In the genomic region with DNA sequence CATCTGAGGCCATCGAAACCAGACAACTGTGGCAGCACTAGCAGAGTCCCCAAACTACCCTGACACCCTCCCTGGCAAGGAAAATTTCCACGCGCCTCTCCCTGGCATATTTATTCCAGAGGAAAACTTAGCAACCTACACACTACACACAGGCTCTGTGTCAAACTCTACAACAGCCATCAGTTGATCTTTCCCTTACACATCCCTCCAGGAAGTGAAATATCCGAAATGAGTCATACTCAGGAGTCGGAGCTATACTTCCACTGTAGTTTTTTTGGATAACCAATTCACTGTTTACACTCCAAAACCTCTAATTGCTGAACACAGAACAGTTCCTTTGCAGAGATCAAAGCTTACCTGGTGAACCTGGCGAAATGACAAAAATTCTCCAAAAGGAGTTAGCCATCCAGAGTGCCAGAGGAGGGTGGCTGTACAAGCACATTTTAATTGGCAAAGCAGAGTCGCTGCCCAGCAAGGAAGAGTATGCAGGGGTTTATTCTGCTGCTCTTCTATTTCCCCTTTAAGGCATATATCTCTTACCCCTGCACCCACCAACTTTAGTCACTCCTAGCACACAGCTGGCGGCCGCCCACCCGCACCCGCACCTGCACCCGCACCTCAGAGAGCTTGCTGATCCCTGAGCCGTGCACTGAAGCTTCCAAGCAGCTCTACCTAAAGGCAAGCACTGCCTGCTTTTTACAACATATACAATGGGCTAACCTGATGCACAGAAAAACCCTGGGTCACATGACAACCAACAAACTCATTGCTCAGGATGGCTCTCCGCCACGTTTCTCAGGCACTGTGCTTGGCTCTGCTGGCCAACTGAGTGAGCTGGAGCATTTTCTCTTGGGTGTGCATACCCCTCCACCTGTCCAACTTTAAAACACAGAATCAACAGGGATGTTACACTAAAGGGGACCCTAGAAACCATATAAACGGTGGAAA, we compare ENCODE assay signal across 1 cellular context.
TF ChIP-seq lines count a peak whose summit lies in the region.

No MANE protein-coding gene starts in this region.

TF ChIP-seq in HepG2, 621 proteins besides CTCF, POLR2A, EP300 and RAD21 (continued from another document):
- TF ChIP-seq, protein P1, sequence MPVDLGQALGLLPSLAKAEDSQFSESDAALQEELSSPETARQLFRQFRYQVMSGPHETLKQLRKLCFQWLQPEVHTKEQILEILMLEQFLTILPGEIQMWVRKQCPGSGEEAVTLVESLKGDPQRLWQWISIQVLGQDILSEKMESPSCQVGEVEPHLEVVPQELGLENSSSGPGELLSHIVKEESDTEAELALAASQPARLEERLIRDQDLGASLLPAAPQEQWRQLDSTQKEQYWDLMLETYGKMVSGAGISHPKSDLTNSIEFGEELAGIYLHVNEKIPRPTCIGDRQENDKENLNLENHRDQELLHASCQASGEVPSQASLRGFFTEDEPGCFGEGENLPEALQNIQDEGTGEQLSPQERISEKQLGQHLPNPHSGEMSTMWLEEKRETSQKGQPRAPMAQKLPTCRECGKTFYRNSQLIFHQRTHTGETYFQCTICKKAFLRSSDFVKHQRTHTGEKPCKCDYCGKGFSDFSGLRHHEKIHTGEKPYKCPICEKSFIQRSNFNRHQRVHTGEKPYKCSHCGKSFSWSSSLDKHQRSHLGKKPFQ (CRISPR knock-in tag; IDR thresholded peaks at IDR 0.05; ENCODE audit: insufficient replicate concordance): no peak
- TF ChIP-seq KLF11 (CRISPR knock-in tag; IDR thresholded peaks at IDR 0.05) (no peak), HOXD1 (CRISPR knock-in tag; IDR thresholded peaks at IDR 0.05) (no peak), ZNF564 (CRISPR knock-in tag; IDR thresholded peaks at IDR 0.05) (no peak), ZNF660 (CRISPR knock-in tag; IDR thresholded peaks at IDR 0.05; ENCODE audit: borderline replicate concordance, low read depth) (no peak), RCOR2 (CRISPR knock-in tag; IDR thresholded peaks at IDR 0.05) (no peak; the same call in 1 of the 2 replicates), TAF15 (IDR thresholded peaks at IDR 0.05; ENCODE audit: low read depth, low read length, poor library complexity, severe bottlenecking) (no peak), ZNF260 (CRISPR knock-in tag; IDR thresholded peaks at IDR 0.05; ENCODE audit: borderline replicate concordance, low read depth) (no peak), SRY (CRISPR knock-in tag; IDR thresholded peaks at IDR 0.05) (no peak), TBL1XR1 (IDR thresholded peaks at IDR 0.05; ENCODE audit: borderline replicate concordance, low read length, partially characterized antibody) (no peak), NR3C1 (CRISPR knock-in tag; IDR thresholded peaks at IDR 0.05) (no peak), NFIC (IDR thresholded peaks at IDR 0.05; ENCODE audit: low read length) (no peak), ETV5 (CRISPR knock-in tag; IDR thresholded peaks at IDR 0.05; ENCODE audit: borderline replicate concordance) (peak; percentile 94), ZNF577 (CRISPR knock-in tag; IDR thresholded peaks at IDR 0.05; ENCODE audit: borderline replicate concordance, low read depth) (no peak), ZNF251 (CRISPR knock-in tag; IDR thresholded peaks at IDR 0.05) (no peak), ZNF143 (CRISPR knock-in tag; IDR thresholded peaks at IDR 0.05) (no peak), ELF3 (CRISPR knock-in tag; IDR thresholded peaks at IDR 0.05) (peak; percentile 99), CCAR2 (optimal IDR thresholded peaks at IDR 0.05; ENCODE audit: low read depth, low read length) (no peak), ZBTB7B (CRISPR knock-in tag; IDR thresholded peaks at IDR 0.05) (no peak), MAZ (IDR thresholded peaks at IDR 0.05; ENCODE audit: borderline replicate concordance, low read depth, low read length) (no peak), MAZ (CRISPR knock-in tag; IDR thresholded peaks at IDR 0.05; ENCODE audit: low read depth) (no peak), ZNF749 (CRISPR knock-in tag; IDR thresholded peaks at IDR 0.05; ENCODE audit: borderline replicate concordance) (no peak), BORCS8-MEF2B (CRISPR knock-in tag; IDR thresholded peaks at IDR 0.05) (no peak; the same call in 1 of the 2 replicates), SIN3B (IDR thresholded peaks at IDR 0.05; ENCODE audit: low read length) (no peak), WIZ (CRISPR knock-in tag; IDR thresholded peaks at IDR 0.05) (no peak), RARG (CRISPR knock-in tag; IDR thresholded peaks at IDR 0.05; ENCODE audit: low read depth) (no peak), ZFP90 (CRISPR knock-in tag; IDR thresholded peaks at IDR 0.05; ENCODE audit: borderline replicate concordance) (no peak), CBX5 (CRISPR knock-in tag; IDR thresholded peaks at IDR 0.05; ENCODE audit: borderline replicate concordance) (no peak)
- TF ChIP-seq, protein P2, sequence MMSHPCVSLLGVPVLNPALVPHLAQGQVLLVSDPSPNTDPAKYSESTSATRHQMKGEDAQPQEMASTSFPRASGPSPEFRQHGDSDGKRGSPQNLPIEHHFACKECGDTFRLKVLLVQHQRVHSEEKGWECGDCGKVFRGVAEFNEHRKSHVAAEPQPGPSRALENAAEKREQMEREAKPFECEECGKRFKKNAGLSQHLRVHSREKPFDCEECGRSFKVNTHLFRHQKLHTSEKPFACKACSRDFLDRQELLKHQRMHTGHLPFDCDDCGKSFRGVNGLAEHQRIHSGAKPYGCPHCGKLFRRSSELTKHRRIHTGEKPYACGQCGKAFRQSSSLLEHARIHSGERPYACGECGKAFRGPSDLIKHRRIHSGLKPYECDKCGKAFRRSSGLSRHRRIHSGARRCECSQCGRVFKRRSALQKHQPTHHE (CRISPR knock-in tag; IDR thresholded peaks at IDR 0.05; ENCODE audit: borderline replicate concordance): no peak
- TF ChIP-seq, protein P3, sequence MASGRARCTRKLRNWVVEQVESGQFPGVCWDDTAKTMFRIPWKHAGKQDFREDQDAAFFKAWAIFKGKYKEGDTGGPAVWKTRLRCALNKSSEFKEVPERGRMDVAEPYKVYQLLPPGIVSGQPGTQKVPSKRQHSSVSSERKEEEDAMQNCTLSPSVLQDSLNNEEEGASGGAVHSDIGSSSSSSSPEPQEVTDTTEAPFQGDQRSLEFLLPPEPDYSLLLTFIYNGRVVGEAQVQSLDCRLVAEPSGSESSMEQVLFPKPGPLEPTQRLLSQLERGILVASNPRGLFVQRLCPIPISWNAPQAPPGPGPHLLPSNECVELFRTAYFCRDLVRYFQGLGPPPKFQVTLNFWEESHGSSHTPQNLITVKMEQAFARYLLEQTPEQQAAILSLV (CRISPR knock-in tag; IDR thresholded peaks at IDR 0.05; ENCODE audit: borderline replicate concordance): no peak
- TF ChIP-seq, protein P4, sequence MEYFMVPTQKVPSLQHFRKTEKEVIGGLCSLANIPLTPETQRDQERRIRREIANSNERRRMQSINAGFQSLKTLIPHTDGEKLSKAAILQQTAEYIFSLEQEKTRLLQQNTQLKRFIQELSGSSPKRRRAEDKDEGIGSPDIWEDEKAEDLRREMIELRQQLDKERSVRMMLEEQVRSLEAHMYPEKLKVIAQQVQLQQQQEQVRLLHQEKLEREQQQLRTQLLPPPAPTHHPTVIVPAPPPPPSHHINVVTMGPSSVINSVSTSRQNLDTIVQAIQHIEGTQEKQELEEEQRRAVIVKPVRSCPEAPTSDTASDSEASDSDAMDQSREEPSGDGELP (IDR thresholded peaks at IDR 0.05; ENCODE audit: borderline replicate concordance, low read depth): 0 out of 2 replicates have a peak, but pooled peaks have one; percentile 39
- TF ChIP-seq, protein P5, sequence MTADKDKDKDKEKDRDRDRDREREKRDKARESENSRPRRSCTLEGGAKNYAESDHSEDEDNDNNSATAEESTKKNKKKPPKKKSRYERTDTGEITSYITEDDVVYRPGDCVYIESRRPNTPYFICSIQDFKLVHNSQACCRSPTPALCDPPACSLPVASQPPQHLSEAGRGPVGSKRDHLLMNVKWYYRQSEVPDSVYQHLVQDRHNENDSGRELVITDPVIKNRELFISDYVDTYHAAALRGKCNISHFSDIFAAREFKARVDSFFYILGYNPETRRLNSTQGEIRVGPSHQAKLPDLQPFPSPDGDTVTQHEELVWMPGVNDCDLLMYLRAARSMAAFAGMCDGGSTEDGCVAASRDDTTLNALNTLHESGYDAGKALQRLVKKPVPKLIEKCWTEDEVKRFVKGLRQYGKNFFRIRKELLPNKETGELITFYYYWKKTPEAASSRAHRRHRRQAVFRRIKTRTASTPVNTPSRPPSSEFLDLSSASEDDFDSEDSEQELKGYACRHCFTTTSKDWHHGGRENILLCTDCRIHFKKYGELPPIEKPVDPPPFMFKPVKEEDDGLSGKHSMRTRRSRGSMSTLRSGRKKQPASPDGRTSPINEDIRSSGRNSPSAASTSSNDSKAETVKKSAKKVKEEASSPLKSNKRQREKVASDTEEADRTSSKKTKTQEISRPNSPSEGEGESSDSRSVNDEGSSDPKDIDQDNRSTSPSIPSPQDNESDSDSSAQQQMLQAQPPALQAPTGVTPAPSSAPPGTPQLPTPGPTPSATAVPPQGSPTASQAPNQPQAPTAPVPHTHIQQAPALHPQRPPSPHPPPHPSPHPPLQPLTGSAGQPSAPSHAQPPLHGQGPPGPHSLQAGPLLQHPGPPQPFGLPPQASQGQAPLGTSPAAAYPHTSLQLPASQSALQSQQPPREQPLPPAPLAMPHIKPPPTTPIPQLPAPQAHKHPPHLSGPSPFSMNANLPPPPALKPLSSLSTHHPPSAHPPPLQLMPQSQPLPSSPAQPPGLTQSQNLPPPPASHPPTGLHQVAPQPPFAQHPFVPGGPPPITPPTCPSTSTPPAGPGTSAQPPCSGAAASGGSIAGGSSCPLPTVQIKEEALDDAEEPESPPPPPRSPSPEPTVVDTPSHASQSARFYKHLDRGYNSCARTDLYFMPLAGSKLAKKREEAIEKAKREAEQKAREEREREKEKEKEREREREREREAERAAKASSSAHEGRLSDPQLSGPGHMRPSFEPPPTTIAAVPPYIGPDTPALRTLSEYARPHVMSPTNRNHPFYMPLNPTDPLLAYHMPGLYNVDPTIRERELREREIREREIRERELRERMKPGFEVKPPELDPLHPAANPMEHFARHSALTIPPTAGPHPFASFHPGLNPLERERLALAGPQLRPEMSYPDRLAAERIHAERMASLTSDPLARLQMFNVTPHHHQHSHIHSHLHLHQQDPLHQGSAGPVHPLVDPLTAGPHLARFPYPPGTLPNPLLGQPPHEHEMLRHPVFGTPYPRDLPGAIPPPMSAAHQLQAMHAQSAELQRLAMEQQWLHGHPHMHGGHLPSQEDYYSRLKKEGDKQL (CRISPR knock-in tag; IDR thresholded peaks at IDR 0.05; ENCODE audit: low read depth): no peak
- TF ChIP-seq, protein P6, sequence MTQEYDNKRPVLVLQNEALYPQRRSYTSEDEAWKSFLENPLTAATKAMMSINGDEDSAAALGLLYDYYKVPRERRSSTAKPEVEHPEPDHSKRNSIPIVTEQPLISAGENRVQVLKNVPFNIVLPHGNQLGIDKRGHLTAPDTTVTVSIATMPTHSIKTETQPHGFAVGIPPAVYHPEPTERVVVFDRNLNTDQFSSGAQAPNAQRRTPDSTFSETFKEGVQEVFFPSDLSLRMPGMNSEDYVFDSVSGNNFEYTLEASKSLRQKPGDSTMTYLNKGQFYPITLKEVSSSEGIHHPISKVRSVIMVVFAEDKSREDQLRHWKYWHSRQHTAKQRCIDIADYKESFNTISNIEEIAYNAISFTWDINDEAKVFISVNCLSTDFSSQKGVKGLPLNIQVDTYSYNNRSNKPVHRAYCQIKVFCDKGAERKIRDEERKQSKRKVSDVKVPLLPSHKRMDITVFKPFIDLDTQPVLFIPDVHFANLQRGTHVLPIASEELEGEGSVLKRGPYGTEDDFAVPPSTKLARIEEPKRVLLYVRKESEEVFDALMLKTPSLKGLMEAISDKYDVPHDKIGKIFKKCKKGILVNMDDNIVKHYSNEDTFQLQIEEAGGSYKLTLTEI (CRISPR knock-in tag; conservative IDR thresholded peaks at IDR 0.05): no peak
